ENCODE assay signal across 12 cellular contexts in the genomic region with DNA sequence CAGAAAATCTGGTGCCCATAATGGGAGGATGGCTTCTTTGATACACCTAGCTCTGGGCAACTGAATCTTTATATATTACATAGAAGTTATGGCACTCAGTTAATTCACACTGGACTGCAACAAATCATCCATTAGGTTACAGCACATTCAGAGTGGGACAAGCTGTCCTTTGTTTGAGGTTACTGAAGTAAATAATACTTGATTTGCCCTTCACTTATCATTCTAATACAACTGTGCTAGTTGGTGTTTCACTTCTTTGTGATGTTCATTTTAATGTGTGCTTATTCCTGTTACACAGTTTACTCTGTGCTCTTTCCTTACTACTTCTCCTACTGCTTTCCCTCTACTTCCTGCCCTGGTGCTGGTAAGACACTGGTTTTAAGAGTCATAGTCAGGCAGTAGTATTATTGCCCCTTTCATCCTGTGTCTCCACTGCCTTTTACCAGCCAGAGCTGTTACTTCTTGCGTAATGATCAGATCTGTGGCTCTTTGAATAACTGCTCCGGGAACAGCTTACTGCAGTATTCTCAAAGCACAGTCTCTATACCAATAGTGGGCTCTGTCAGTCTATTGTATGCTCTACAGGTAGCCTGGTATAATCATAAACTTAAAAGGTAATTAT. TPM values are rescaled to one million over a fixed set of nuclear protein-coding genes. Genes with fewer than 3 reads are reported as not detected.
DNase-seq lines count a peak whose midpoint lies in the region; ATAC-seq and TF ChIP-seq lines count a peak whose summit lies in the region.
"Had no signal": no experiment of that assay in that cellular context is flagged by ENCODE, and none has a peak within 500 bp of the region (broad histone marks: within the 10 kb centered on the region; RNA-seq: fewer than 3 reads in every experiment).

No MANE protein-coding gene starts in this region.

- no peak for TF ChIP-seq CTCF in epithelial cell of proximal tubule (conservative IDR thresholded peaks at IDR 0.05; ENCODE audit: low read depth, low read length)
- TF ChIP-seq CTCF in nephron progenitor cell (IDR thresholded peaks at IDR 0.05): no peak
- TF ChIP-seq CTCF in osteocyte (IDR thresholded peaks at IDR 0.05): no peak

- H3K4me3 Mint-ChIP-seq in nephron progenitor cell (no peak overlapping the region), osteocyte (ENCODE audit: unreplicated experiment) (no peak overlapping the region)
- H3K4me3 Mint-ChIP-seq: naive thymus-derived CD4-positive, alpha-beta T cell had no signal

- no peak for ATAC-seq in GM19324 (IDR thresholded peaks at IDR 0.05; ENCODE audit: low FRiP score, unreplicated experiment)
- ATAC-seq: naive thymus-derived CD4-positive, alpha-beta T cell had no signal

- H3K4me3 ChIP-seq in epithelial cell of proximal tubule (ENCODE audit: low read depth, low read length): no peak overlapping the region

- H3K27me3 Mint-ChIP-seq in nephron progenitor cell (ENCODE audit: low read depth, poor library complexity) (no peaks in the 10 kb centered on the region), osteocyte (ENCODE audit: unreplicated experiment) (no peaks in the 10 kb centered on the region)
- H3K27me3 Mint-ChIP-seq: naive thymus-derived CD4-positive, alpha-beta T cell had no signal

- peaks cover 16% of the 10 kb centered on the region for H3K9me3 Mint-ChIP-seq in nephron progenitor cell
- no peaks in the 10 kb centered on the region for H3K9me3 Mint-ChIP-seq in osteocyte (ENCODE audit: unreplicated experiment)

- H3K27ac Mint-ChIP-seq in nephron progenitor cell: peak overlapping the region; percentile 86
- no peak overlapping the region for H3K27ac Mint-ChIP-seq in osteocyte (ENCODE audit: unreplicated experiment)

- peaks cover 6% of the 10 kb centered on the region for H3K4me1 Mint-ChIP-seq in nephron progenitor cell
- H3K4me1 Mint-ChIP-seq in osteocyte (ENCODE audit: unreplicated experiment): no peaks in the 10 kb centered on the region

- H3K36me3 Mint-ChIP-seq in nephron progenitor cell (ENCODE audit: low read depth): peaks cover 48% of the 10 kb centered on the region
- peaks cover 26% of the 10 kb centered on the region for H3K36me3 Mint-ChIP-seq in osteocyte (ENCODE audit: unreplicated experiment)

- DNase-seq in GM03348 (ENCODE audit: low spot score) (peak; percentile 30), NCI-H526 (lab: John Stamatoyannopoulos, UW) (peak; percentile 2 to 49), epithelial cell of proximal tubule (ENCODE audit: low read depth) (peak; percentile 29), nephron progenitor cell (no peak), osteocyte (ENCODE audit: extremely low spot score, unreplicated experiment) (no peak), NCI-H1694 (lab: John Stamatoyannopoulos, UW) (no peak)
- no peak for DNase-seq in stimulated activated CD4-positive, alpha-beta T cell treated with anti-CD3 and anti-CD28 coated beads, Interleukin-4, amount 100 ng/mL, for 1 hour
- DNase-seq: COR-L47; naive thymus-derived CD4-positive, alpha-beta T cell; stimulated activated CD4-positive, alpha-beta T cell treated with anti-CD3 and anti-CD28 coated beads, Interleukin-2, amount 100 ng/mL, for 24 hours; T-helper 9 cell had no signal

RNA-seq across cellular contexts. Expression of a gene that starts 36.4 kb away (rescaled TPM):
- 9.6 and 13.5 TPM in 2 replicates for total RNA-seq in epithelial cell of proximal tubule
- total RNA-seq in osteocyte: 8.5 and 9.9 TPM in 2 replicates

RNA-seq across cellular contexts. Expression of a gene that starts 56.9 kb away (rescaled TPM):
- total RNA-seq in epithelial cell of proximal tubule (6.7 and 9.3 TPM in 2 replicates), osteocyte (29.6 and 36.7 TPM in 2 replicates)

Comparison
In these comparisons a context has a peak if more than half of its experiments do, and no peak if none do; other contexts are left out.
1. DNase-seq: peak in GM03348 (single experiment), NCI-H526 (2 of 2) and epithelial cell of proximal tubule (single experiment); none in nephron progenitor cell (single experiment), osteocyte (single experiment), NCI-H1694 (single experiment) and stimulated activated CD4-positive, alpha-beta T cell treated with anti-CD3 and anti-CD28 coated beads, Interleukin-4, amount 100 ng/mL, for 1 hour (single experiment).